8 cellular contexts compared by ENCODE assay signal in the genomic region with DNA sequence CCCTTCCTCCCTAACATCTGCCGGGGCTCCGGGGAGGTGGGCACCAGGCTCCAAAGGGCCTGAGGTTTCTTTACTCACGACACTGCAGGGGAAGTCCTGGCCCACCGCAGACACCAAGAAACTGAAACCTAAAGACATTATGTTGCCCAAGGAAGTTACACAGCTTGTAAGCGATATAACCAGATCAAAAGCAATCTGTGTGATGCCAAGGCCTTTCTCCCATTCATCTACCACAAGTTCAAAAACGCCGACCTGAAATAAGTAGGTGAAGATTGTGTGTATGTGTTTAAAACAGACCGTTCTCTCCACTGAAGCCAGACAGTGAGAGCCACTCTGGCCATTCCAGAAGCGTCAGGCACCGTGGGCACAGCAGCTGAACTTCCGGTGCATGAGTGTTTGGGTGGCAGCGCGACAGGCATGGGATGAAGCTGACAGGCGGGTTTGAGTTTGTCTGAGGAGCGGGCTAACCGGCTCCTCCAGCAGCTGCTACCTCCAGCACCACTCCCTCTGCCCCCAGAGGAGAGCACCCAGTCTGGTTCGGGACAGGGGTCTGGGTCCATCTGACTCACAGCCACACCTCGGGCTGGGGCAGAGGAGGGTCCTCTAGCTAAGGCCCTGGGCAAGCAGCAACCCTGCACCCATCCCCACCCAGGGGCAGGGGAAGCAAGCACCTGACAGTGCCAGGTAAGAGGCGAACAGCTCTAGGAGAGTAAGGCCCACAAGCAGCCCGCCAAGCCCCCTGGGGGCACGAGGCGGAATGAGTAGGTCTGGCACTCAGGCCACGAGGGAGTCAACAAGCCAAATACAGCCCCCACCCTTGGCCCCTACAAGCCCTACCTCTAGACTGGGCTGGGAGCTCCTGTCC. TPM values are rescaled to one million over a fixed set of nuclear protein-coding genes. Genes with fewer than 3 reads are reported as not detected.
DNase-seq lines count a peak whose midpoint lies in the region; ATAC-seq, FAIRE-seq and TF ChIP-seq lines count a peak whose summit lies in the region.

No MANE protein-coding gene starts in this region.

- peak; percentile 76 for DNase-seq in CD1c-positive myeloid dendritic cell (ENCODE audit: extremely low spot score)
- peak; percentile 74 for DNase-seq in GM20000 (ENCODE audit: low spot score)
- DNase-seq in NB4 (ENCODE audit: low read depth), result peak; percentile 78
- DNase-seq in activated CD8-positive, alpha-beta T cell treated with anti-CD3 and anti-CD28 coated beads for 36 hours, result peak; percentile 89
- peak; percentile 81 for DNase-seq in epithelial cell of esophagus (ENCODE audit: low read depth)
- DNase-seq in pancreas, result peak in 5 of 6 donors; percentile 35 to 79 (median 54)
- peak; percentile 77 for DNase-seq in ureter (ENCODE audit: low spot score)
- no peak for DNase-seq in HuH-7.5 (ENCODE audit: low spot score)

- H3K9me3 Mint-ChIP-seq in activated CD8-positive, alpha-beta T cell treated with anti-CD3 and anti-CD28 coated beads for 36 hours, result no peaks in the 10 kb centered on the region

- peak overlapping the region; percentile 82 for H3K4me3 Mint-ChIP-seq in activated CD8-positive, alpha-beta T cell treated with anti-CD3 and anti-CD28 coated beads for 36 hours

- FAIRE-seq in pancreas (lab: Jason Lieb, UNC), result no peak

- TF ChIP-seq POLR2A in NB4 (IDR thresholded peaks at IDR 0.05; ENCODE audit: extremely low read depth, insufficient read length), result no peak

- no peaks in the 10 kb centered on the region for H3K36me3 ChIP-seq in pancreas

- POLR2A ChIA-PET in activated CD8-positive, alpha-beta T cell treated with anti-CD3 and anti-CD28 coated beads for 36 hours (lab: Charles Lee), result interaction anchor here (0.9 to 4.0 kb wide), 7 partner anchors 8 to 174 kb away, joined by 3 to 77 read pairs (median 4); no protein-coding TSS in a partner anchor

- H3K4me3 ChIP-seq in NB4 (ENCODE audit: low read depth, low read length) (peak overlapping the region; percentile 66), epithelial cell of esophagus (ENCODE audit: low read length) (peak overlapping the region; percentile 56), pancreas (peak overlapping the region in 2 of 4 donors; percentile 0 to 69)

- ATAC-seq in activated CD8-positive, alpha-beta T cell treated with anti-CD3 and anti-CD28 coated beads for 36 hours, result peak; percentile 40
- peak; percentile 15 to 58 (median 37) for ATAC-seq in pancreas

- peak overlapping the region; percentile 99 for H3K27ac Mint-ChIP-seq in activated CD8-positive, alpha-beta T cell treated with anti-CD3 and anti-CD28 coated beads for 36 hours

- CTCF ChIA-PET in activated CD8-positive, alpha-beta T cell treated with anti-CD3 and anti-CD28 coated beads for 36 hours (lab: Charles Lee), result interaction anchor here (0.8 to 4.6 kb wide), 7 partner anchors 9 to 53 kb away, joined by 3 to 89 read pairs (median 4); no protein-coding TSS in a partner anchor

- no peaks in the 10 kb centered on the region for H3K9me3 ChIP-seq in pancreas

- no peak for TF ChIP-seq CTCF in GM20000 (IDR thresholded peaks at IDR 0.05; ENCODE audit: extremely low read depth, missing control alignments)
- TF ChIP-seq CTCF in NB4 (IDR thresholded peaks at IDR 0.05; ENCODE audit: low read depth, low read length), result no peak
- no peak for TF ChIP-seq CTCF in activated CD8-positive, alpha-beta T cell treated with anti-CD3 and anti-CD28 coated beads for 36 hours (IDR thresholded peaks at IDR 0.05)
- no peak for TF ChIP-seq CTCF in epithelial cell of esophagus (IDR thresholded peaks at IDR 0.05; ENCODE audit: insufficient read depth, low read depth, low read length, missing control alignments)
- TF ChIP-seq CTCF in pancreas (IDR thresholded peaks at IDR 0.05), result no peak

- H3K4me1 Mint-ChIP-seq in activated CD8-positive, alpha-beta T cell treated with anti-CD3 and anti-CD28 coated beads for 36 hours (ENCODE audit: low read depth), result peaks cover 54% of the 10 kb centered on the region

- peaks cover 15 to 28% (median 16%) of the 10 kb centered on the region in 3 donors for H3K4me1 ChIP-seq in pancreas

- WGBS in pancreas, 2 donors, result 32 to 35% methylated on average over 23 of the region's 23 CpGs

- no peaks in the 10 kb centered on the region for H3K27me3 ChIP-seq in pancreas

- H3K27ac ChIP-seq in pancreas, result peak overlapping the region in 2 of 4 donors; percentile 54 to 58

- H3K27me3 Mint-ChIP-seq in activated CD8-positive, alpha-beta T cell treated with anti-CD3 and anti-CD28 coated beads for 36 hours, result no peaks in the 10 kb centered on the region

- intact Hi-C loops in activated CD8-positive, alpha-beta T cell treated with anti-CD3 and anti-CD28 coated beads for 36 hours (cut with micrococcal nuclease), result no loop called here
- intact Hi-C loops in pancreas (cut with DNase I), result no loop called here

- peaks cover 11% of the 10 kb centered on the region for H3K36me3 Mint-ChIP-seq in activated CD8-positive, alpha-beta T cell treated with anti-CD3 and anti-CD28 coated beads for 36 hours (ENCODE audit: low read depth)

RNA-seq across cellular contexts. Expression of gene TNK2, which starts 1.3 kb away (rescaled TPM):
- 10 to 100 TPM; 41.9 to 43.0 TPM for total RNA-seq in activated CD8-positive, alpha-beta T cell treated with anti-CD3 and anti-CD28 coated beads for 36 hours
- total RNA-seq in pancreas (10 to 100 TPM; 21.0 to 29.5 (median 22.5) TPM), ureter (97.6 TPM)
- polyA plus RNA-seq in pancreas, result 10 to 100 TPM; 72.8 to 91.2 TPM
